In the genomic region with DNA sequence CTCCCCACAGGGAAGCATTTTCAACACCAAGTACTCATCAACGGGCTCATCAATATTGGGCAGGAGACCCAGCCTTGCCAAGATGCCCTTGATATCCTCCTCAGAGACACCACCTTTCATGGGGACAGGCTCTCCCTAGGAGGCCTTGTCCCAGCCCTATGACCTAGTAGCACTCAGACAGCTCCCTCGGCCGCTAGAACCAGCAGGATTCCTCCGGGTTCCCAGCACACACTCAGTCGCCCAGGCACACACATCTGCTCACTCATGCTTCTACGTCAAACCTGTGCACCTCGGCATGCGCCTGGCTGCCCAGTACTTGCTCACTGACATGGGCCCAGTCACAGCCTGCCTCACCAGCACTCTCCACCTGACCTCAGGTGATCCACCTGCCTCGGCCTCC, we compare ENCODE assay signal across 2 cellular contexts.
TF ChIP-seq lines count a peak whose summit lies in the region.

No MANE protein-coding gene starts in this region.

TF ChIP-seq in WTC11, 78 proteins besides CTCF, POLR2A, EP300 and RAD21:
- no peak for TF ChIP-seq MYBL2 (CRISPR knock-in tag; IDR thresholded peaks at IDR 0.05)
- no peak for TF ChIP-seq SMAD4 (CRISPR knock-in tag; IDR thresholded peaks at IDR 0.05)

TF ChIP-seq in neural cell, 6 proteins besides CTCF, POLR2A, EP300 and RAD21:
- TF ChIP-seq, protein P1, sequence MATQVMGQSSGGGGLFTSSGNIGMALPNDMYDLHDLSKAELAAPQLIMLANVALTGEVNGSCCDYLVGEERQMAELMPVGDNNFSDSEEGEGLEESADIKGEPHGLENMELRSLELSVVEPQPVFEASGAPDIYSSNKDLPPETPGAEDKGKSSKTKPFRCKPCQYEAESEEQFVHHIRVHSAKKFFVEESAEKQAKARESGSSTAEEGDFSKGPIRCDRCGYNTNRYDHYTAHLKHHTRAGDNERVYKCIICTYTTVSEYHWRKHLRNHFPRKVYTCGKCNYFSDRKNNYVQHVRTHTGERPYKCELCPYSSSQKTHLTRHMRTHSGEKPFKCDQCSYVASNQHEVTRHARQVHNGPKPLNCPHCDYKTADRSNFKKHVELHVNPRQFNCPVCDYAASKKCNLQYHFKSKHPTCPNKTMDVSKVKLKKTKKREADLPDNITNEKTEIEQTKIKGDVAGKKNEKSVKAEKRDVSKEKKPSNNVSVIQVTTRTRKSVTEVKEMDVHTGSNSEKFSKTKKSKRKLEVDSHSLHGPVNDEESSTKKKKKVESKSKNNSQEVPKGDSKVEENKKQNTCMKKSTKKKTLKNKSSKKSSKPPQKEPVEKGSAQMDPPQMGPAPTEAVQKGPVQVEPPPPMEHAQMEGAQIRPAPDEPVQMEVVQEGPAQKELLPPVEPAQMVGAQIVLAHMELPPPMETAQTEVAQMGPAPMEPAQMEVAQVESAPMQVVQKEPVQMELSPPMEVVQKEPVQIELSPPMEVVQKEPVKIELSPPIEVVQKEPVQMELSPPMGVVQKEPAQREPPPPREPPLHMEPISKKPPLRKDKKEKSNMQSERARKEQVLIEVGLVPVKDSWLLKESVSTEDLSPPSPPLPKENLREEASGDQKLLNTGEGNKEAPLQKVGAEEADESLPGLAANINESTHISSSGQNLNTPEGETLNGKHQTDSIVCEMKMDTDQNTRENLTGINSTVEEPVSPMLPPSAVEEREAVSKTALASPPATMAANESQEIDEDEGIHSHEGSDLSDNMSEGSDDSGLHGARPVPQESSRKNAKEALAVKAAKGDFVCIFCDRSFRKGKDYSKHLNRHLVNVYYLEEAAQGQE (IDR thresholded peaks at IDR 0.05; ENCODE audit: borderline replicate concordance): no peak
- no peak for TF ChIP-seq MXI1 (conservative IDR thresholded peaks at IDR 0.05; ENCODE audit: poor library complexity, severe bottlenecking)
- no peak for TF ChIP-seq TAF1 (IDR thresholded peaks at IDR 0.05; ENCODE audit: low read depth)
- no peak for TF ChIP-seq SMC3 (conservative IDR thresholded peaks at IDR 0.05; ENCODE audit: poor library complexity)
- no peak for TF ChIP-seq EZH2 (IDR thresholded peaks at IDR 0.05; ENCODE audit: borderline replicate concordance, insufficient read depth, low read length, poor library complexity, severe bottlenecking)
- TF ChIP-seq POLR2AphosphoS5 (IDR thresholded peaks at IDR 0.05): no peak
